1 cellular context compared by ENCODE assay signal in the genomic region with DNA sequence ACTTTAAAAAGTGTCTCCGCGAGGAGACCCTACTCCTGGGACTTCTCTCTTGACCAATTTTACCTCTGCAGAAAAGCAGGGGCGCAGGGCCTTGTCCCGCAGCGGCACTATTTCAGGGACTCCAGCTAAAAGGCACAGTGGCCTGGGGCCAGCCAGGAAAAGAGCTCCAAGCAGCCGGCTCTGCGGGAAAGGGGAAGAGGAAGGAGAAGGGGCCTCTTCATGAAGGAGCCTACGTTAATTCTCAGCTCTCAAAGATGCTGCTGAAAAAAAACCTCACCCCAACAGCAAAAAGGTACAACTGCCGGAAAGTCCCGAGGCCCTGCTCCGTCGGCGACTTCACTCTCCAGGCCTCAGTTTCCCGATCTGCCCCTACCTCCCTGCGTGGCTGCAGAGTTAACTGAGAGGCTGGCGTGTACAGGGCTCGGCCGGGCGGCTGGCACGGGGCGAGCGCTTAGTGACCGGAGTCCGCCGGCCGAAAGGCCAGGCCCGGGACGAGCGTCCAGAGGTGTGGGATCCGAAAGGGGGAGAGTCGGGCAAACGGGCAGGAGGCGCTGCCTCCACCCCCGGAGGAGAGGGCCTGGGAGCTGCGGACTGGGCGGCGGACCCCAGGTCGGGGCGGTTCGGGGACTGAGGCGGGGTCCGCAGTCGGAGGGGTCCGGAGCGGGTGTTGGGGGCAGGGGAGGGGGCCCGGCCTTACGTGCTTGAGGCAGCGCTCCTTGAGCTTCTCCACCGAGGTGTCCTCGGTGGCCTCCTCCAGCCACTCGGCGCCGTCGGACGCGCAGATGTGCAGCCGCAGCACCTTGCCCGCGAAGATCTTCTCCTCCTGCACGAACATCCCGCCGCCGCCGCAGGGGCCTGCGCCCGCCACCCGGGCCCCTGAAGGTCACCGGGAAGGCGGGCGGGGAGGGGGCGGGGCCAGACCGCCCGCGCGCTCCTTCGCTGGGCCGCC.
TF ChIP-seq lines count a peak whose summit lies in the region.

No MANE protein-coding gene starts in this region.

TF ChIP-seq in HepG2, 621 proteins besides CTCF, POLR2A, EP300 and RAD21 (continued from another document and continues in another):
- no peak for TF ChIP-seq SRSF4 (IDR thresholded peaks at IDR 0.05; ENCODE audit: low read depth, low read length, poor library complexity, severe bottlenecking)
- TF ChIP-seq KDM5A (IDR thresholded peaks at IDR 0.05; ENCODE audit: borderline replicate concordance, low read length), result 0 out of 2 replicates have a peak, but pooled peaks have one; percentile 38
- TF ChIP-seq MLLT10 (CRISPR knock-in tag; IDR thresholded peaks at IDR 0.05), result no peak
- TF ChIP-seq ZFY (CRISPR knock-in tag; IDR thresholded peaks at IDR 0.05), result peak; percentile 77
- no peak for TF ChIP-seq ZNF83 (CRISPR knock-in tag; IDR thresholded peaks at IDR 0.05; ENCODE audit: borderline replicate concordance)
- peak; percentile 79 for TF ChIP-seq ZFX (CRISPR knock-in tag; IDR thresholded peaks at IDR 0.05; ENCODE audit: low read depth)
- no peak for TF ChIP-seq HDAC2 (CRISPR knock-in tag; IDR thresholded peaks at IDR 0.05)
- TF ChIP-seq RBFOX2 (IDR thresholded peaks at IDR 0.05; ENCODE audit: low read depth, low read length), result peak; percentile 55; the same call in 1 of the 2 replicates
- TF ChIP-seq, protein P1, sequence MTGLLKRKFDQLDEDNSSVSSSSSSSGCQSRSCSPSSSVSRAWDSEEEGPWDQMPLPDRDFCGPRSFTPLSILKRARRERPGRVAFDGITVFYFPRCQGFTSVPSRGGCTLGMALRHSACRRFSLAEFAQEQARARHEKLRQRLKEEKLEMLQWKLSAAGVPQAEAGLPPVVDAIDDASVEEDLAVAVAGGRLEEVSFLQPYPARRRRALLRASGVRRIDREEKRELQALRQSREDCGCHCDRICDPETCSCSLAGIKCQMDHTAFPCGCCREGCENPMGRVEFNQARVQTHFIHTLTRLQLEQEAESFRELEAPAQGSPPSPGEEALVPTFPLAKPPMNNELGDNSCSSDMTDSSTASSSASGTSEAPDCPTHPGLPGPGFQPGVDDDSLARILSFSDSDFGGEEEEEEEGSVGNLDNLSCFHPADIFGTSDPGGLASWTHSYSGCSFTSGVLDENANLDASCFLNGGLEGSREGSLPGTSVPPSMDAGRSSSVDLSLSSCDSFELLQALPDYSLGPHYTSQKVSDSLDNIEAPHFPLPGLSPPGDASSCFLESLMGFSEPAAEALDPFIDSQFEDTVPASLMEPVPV (CRISPR knock-in tag; IDR thresholded peaks at IDR 0.05), result no peak
- no peak for TF ChIP-seq YY1 (IDR thresholded peaks at IDR 0.05; ENCODE audit: insufficient read depth, insufficient replicate concordance, low read depth, low read length)
- TF ChIP-seq ZNF430 (CRISPR knock-in tag; IDR thresholded peaks at IDR 0.05), result 0 out of 2 replicates have a peak, but pooled peaks have one; percentile 46
- peak; percentile 58; the same call in 1 of the 2 replicates for TF ChIP-seq ARID2 (CRISPR knock-in tag; IDR thresholded peaks at IDR 0.05; ENCODE audit: borderline replicate concordance)
- TF ChIP-seq DDIT3 (CRISPR knock-in tag; IDR thresholded peaks at IDR 0.05), result no peak
- no peak for TF ChIP-seq ZNF441 (CRISPR knock-in tag; IDR thresholded peaks at IDR 0.05; ENCODE audit: borderline replicate concordance)
- TF ChIP-seq, protein P2, sequence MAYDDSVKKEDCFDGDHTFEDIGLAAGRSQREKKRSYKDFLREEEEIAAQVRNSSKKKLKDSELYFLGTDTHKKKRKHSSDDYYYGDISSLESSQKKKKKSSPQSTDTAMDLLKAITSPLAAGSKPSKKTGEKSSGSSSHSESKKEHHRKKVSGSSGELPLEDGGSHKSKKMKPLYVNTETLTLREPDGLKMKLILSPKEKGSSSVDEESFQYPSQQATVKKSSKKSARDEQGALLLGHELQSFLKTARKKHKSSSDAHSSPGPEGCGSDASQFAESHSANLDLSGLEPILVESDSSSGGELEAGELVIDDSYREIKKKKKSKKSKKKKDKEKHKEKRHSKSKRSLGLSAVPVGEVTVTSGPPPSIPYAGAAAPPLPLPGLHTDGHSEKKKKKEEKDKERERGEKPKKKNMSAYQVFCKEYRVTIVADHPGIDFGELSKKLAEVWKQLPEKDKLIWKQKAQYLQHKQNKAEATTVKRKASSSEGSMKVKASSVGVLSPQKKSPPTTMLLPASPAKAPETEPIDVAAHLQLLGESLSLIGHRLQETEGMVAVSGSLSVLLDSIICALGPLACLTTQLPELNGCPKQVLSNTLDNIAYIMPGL (CRISPR knock-in tag; IDR thresholded peaks at IDR 0.05; ENCODE audit: borderline replicate concordance in 1 of 2, low read depth in 1 of 2), result peak in 1 of 2 experiments; percentile 14; a peak in 2 of 4 replicates
- TF ChIP-seq EEA1 (CRISPR knock-in tag; IDR thresholded peaks at IDR 0.05; ENCODE audit: borderline replicate concordance), result no peak
- TF ChIP-seq, protein P3, sequence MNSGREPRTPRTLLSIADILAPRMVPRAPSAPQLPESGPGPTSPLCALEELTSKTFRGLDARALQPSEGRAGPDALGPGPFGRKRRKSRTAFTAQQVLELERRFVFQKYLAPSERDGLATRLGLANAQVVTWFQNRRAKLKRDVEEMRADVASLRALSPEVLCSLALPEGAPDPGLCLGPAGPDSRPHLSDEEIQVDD (CRISPR knock-in tag; IDR thresholded peaks at IDR 0.05; ENCODE audit: borderline replicate concordance), result no peak
- no peak for TF ChIP-seq ZNF121 (CRISPR knock-in tag; IDR thresholded peaks at IDR 0.05)
- no peak for TF ChIP-seq JARID2 (CRISPR knock-in tag; IDR thresholded peaks at IDR 0.05; ENCODE audit: insufficient replicate concordance)
- no peak for TF ChIP-seq RNF2 (conservative IDR thresholded peaks at IDR 0.05; ENCODE audit: low read depth)
- no peak for TF ChIP-seq ZNF839 (CRISPR knock-in tag; IDR thresholded peaks at IDR 0.05; ENCODE audit: borderline replicate concordance)
- TF ChIP-seq DNMT3B (CRISPR knock-in tag; conservative IDR thresholded peaks at IDR 0.05), result no peak
- TF ChIP-seq, protein P4, sequence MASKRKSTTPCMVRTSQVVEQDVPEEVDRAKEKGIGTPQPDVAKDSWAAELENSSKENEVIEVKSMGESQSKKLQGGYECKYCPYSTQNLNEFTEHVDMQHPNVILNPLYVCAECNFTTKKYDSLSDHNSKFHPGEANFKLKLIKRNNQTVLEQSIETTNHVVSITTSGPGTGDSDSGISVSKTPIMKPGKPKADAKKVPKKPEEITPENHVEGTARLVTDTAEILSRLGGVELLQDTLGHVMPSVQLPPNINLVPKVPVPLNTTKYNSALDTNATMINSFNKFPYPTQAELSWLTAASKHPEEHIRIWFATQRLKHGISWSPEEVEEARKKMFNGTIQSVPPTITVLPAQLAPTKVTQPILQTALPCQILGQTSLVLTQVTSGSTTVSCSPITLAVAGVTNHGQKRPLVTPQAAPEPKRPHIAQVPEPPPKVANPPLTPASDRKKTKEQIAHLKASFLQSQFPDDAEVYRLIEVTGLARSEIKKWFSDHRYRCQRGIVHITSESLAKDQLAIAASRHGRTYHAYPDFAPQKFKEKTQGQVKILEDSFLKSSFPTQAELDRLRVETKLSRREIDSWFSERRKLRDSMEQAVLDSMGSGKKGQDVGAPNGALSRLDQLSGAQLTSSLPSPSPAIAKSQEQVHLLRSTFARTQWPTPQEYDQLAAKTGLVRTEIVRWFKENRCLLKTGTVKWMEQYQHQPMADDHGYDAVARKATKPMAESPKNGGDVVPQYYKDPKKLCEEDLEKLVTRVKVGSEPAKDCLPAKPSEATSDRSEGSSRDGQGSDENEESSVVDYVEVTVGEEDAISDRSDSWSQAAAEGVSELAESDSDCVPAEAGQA (IDR thresholded peaks at IDR 0.05; ENCODE audit: low read depth), result no peak
- TF ChIP-seq, protein P4 (CRISPR knock-in tag; IDR thresholded peaks at IDR 0.05; ENCODE audit: borderline replicate concordance), result 0 out of 2 replicates have a peak, but pooled peaks have one; percentile 19
- TF ChIP-seq ZNF569 (CRISPR knock-in tag; IDR thresholded peaks at IDR 0.05; ENCODE audit: borderline replicate concordance), result no peak
- 0 out of 2 replicates have a peak, but pooled peaks have one; percentile 52 for TF ChIP-seq ZNF605 (CRISPR knock-in tag; IDR thresholded peaks at IDR 0.05)
- TF ChIP-seq, protein P5, sequence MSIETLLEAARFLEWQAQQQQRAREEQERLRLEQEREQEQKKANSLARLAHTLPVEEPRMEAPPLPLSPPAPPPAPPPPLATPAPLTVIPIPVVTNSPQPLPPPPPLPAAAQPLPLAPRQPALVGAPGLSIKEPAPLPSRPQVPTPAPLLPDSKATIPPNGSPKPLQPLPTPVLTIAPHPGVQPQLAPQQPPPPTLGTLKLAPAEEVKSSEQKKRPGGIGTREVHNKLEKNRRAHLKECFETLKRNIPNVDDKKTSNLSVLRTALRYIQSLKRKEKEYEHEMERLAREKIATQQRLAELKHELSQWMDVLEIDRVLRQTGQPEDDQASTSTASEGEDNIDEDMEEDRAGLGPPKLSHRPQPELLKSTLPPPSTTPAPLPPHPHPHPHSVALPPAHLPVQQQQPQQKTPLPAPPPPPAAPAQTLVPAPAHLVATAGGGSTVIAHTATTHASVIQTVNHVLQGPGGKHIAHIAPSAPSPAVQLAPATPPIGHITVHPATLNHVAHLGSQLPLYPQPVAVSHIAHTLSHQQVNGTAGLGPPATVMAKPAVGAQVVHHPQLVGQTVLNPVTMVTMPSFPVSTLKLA (IDR thresholded peaks at IDR 0.05), result no peak
- TF ChIP-seq KDM2A (CRISPR knock-in tag; IDR thresholded peaks at IDR 0.05; ENCODE audit: borderline replicate concordance, low read depth), result peak; percentile 46; the same call in 1 of the 2 replicates
- TF ChIP-seq, protein P6, sequence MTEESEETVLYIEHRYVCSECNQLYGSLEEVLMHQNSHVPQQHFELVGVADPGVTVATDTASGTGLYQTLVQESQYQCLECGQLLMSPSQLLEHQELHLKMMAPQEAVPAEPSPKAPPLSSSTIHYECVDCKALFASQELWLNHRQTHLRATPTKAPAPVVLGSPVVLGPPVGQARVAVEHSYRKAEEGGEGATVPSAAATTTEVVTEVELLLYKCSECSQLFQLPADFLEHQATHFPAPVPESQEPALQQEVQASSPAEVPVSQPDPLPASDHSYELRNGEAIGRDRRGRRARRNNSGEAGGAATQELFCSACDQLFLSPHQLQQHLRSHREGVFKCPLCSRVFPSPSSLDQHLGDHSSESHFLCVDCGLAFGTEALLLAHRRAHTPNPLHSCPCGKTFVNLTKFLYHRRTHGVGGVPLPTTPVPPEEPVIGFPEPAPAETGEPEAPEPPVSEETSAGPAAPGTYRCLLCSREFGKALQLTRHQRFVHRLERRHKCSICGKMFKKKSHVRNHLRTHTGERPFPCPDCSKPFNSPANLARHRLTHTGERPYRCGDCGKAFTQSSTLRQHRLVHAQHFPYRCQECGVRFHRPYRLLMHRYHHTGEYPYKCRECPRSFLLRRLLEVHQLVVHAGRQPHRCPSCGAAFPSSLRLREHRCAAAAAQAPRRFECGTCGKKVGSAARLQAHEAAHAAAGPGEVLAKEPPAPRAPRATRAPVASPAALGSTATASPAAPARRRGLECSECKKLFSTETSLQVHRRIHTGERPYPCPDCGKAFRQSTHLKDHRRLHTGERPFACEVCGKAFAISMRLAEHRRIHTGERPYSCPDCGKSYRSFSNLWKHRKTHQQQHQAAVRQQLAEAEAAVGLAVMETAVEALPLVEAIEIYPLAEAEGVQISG (CRISPR knock-in tag; IDR thresholded peaks at IDR 0.05), result no peak
- no peak for TF ChIP-seq NFYC (CRISPR knock-in tag; IDR thresholded peaks at IDR 0.05)
- TF ChIP-seq, protein P7, sequence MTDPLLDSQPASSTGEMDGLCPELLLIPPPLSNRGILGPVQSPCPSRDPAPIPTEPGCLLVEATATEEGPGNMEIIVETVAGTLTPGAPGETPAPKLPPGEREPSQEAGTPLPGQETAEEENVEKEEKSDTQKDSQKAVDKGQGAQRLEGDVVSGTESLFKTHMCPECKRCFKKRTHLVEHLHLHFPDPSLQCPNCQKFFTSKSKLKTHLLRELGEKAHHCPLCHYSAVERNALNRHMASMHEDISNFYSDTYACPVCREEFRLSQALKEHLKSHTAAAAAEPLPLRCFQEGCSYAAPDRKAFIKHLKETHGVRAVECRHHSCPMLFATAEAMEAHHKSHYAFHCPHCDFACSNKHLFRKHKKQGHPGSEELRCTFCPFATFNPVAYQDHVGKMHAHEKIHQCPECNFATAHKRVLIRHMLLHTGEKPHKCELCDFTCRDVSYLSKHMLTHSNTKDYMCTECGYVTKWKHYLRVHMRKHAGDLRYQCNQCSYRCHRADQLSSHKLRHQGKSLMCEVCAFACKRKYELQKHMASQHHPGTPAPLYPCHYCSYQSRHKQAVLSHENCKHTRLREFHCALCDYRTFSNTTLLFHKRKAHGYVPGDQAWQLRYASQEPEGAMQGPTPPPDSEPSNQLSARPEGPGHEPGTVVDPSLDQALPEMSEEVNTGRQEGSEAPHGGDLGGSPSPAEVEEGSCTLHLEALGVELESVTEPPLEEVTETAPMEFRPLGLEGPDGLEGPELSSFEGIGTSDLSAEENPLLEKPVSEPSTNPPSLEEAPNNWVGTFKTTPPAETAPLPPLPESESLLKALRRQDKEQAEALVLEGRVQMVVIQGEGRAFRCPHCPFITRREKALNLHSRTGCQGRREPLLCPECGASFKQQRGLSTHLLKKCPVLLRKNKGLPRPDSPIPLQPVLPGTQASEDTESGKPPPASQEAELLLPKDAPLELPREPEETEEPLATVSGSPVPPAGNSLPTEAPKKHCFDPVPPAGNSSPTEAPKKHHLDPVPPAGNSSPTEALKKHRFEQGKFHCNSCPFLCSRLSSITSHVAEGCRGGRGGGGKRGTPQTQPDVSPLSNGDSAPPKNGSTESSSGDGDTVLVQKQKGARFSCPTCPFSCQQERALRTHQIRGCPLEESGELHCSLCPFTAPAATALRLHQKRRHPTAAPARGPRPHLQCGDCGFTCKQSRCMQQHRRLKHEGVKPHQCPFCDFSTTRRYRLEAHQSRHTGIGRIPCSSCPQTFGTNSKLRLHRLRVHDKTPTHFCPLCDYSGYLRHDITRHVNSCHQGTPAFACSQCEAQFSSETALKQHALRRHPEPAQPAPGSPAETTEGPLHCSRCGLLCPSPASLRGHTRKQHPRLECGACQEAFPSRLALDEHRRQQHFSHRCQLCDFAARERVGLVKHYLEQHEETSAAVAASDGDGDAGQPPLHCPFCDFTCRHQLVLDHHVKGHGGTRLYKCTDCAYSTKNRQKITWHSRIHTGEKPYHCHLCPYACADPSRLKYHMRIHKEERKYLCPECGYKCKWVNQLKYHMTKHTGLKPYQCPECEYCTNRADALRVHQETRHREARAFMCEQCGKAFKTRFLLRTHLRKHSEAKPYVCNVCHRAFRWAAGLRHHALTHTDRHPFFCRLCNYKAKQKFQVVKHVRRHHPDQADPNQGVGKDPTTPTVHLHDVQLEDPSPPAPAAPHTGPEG (CRISPR knock-in tag; IDR thresholded peaks at IDR 0.05), result 0 out of 2 replicates have a peak, but pooled peaks have one; percentile 54
